In genomic region chr10:7409732-7410168, GRCh38 we compare ENCODE assay signal across 8 cellular contexts. TPM values are rescaled to one million over a fixed set of nuclear protein-coding genes. Genes with fewer than 3 reads are reported as not detected.
DNase-seq lines count a peak whose midpoint lies in the region; ATAC-seq and TF ChIP-seq lines count a peak whose summit lies in the region.

No MANE protein-coding gene starts in this region.

- no peaks in the 10 kb centered on the region for H3K9me3 Mint-ChIP-seq in naive thymus-derived CD8-positive, alpha-beta T cell

- peak overlapping the region; percentile 91 to 99 (median 96) for H3K4me3 Mint-ChIP-seq in naive thymus-derived CD8-positive, alpha-beta T cell

- peak overlapping the region; percentile 79 to 98 (median 95) for H3K27ac Mint-ChIP-seq in naive thymus-derived CD8-positive, alpha-beta T cell

- peak; percentile 45 for DNase-seq in RPMI8226
- DNase-seq in coronary artery (ENCODE audit: low spot score): no peak
- peak in 2 of 10 donors; percentile 1 to 31 for DNase-seq in naive thymus-derived CD8-positive, alpha-beta T cell
- DNase-seq in NCI-H774 (lab: John Stamatoyannopoulos, UW): no peak
- DNase-seq in HPDE6-E6E7 (ENCODE audit: extremely low spot score): no peak

- peaks cover 25 to 60% (median 43%) of the 10 kb centered on the region in 4 donors for H3K4me1 Mint-ChIP-seq in naive thymus-derived CD8-positive, alpha-beta T cell

- POLR2A ChIA-PET in naive thymus-derived CD8-positive, alpha-beta T cell (lab: Charles Lee): interaction anchor here (0.7 to 3.6 kb wide), 8 partner anchors 10 to 483 kb away, joined by 3 to 22 read pairs (median 4); no protein-coding TSS in a partner anchor

- H3K4me3 ChIP-seq in coronary artery: peak overlapping the region; percentile 78

- no peak overlapping the region for H3K27ac ChIP-seq in coronary artery

- ATAC-seq in GM21360 (IDR thresholded peaks at IDR 0.05; ENCODE audit: unreplicated experiment) (peak; percentile 1), HG03097 (IDR thresholded peaks at IDR 0.05; ENCODE audit: low FRiP score, unreplicated experiment) (no peak), HG03521 (IDR thresholded peaks at IDR 0.05; ENCODE audit: unreplicated experiment) (no peak)
- ATAC-seq in naive thymus-derived CD8-positive, alpha-beta T cell: peak; percentile 11 to 29

- H3K36me3 Mint-ChIP-seq in naive thymus-derived CD8-positive, alpha-beta T cell: peaks cover 0 to 3% (median 0%) of the 10 kb centered on the region in 3 donors

- no peak for TF ChIP-seq CTCF in coronary artery (IDR thresholded peaks at IDR 0.05)

- peaks cover 0 to 4% (median 0%) of the 10 kb centered on the region in 5 donors for H3K27me3 Mint-ChIP-seq in naive thymus-derived CD8-positive, alpha-beta T cell

RNA-seq across cellular contexts. Expression of gene SFMBT2, which starts 1.1 kb away (rescaled TPM):
- 10 to 100 TPM; 30.1 to 31.8 TPM for total RNA-seq in naive thymus-derived CD8-positive, alpha-beta T cell
- 1 to 10 TPM; 2.2 to 6.7 (median 4.8) TPM for polyA plus RNA-seq in naive thymus-derived CD8-positive, alpha-beta T cell

Comparison
In these comparisons a context has a peak if more than half of its experiments do, and no peak if none do; other contexts are left out.
1. ATAC-seq: peak in GM21360 (single experiment) and naive thymus-derived CD8-positive, alpha-beta T cell (2 of 2); none in HG03097 (single experiment) and HG03521 (single experiment).